Comparison of ENCODE assay signal across 12 cellular contexts in the genomic region with DNA sequence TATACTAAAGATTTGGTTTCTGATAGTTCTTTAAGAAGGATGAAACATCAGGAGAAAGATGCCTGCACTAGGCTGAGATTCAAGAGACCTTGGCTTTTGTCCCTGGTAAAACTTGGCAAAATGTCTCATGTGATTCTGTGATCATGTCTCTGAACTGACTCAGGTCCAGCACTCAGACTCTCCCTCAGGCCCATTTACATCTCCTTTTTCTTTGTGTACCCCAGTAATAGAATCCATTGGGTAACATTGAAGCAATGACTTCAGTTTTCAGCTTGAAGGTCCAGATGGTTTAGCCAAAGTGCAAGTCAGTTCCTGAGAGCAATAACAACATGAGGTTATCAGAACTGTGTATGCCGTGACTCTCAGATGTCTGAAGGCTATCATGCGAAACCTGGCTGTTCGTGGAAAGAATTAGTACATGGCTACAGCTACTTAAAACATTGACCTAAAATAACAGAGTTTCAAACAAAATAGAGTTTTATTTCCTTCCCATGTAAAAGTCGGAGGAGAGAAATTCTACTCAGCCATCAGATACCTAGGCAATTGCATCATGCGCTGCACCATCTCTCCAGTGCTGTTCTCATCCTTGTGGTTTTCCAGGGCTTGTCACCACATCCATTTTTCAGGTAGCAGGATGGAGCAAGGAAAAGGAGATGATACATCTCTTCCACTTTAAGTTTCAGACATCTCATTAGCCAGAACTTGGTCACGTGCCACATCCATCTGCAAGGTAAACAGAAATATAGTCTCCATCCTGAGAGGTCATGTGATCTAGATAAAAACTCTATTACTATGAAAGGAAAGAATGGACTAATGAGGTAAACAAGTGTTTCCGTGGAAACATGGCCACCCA.
DNase-seq lines count a peak whose midpoint lies in the region; TF ChIP-seq lines count a peak whose summit lies in the region.
"Had no signal": no experiment of that assay in that cellular context is flagged by ENCODE, and none has a peak within 500 bp of the region (broad histone marks: within the 10 kb centered on the region; RNA-seq: fewer than 3 reads in every experiment).

No MANE protein-coding gene starts in this region.

- H2AFZ ChIP-seq in neuronal stem cell (ENCODE audit: low read length): peak overlapping the region; percentile 26

- no peak overlapping the region for H3K27ac ChIP-seq in neuronal stem cell (replicated peaks; ENCODE audit: low read length)
- no peak overlapping the region for H3K27ac ChIP-seq in tibial artery
- H3K27ac ChIP-seq: esophagus squamous epithelium had no signal

- DNase-seq in EH (ENCODE audit: low read depth) (peak; percentile 66), NCI-H2029 treated with DMSO at 0.1 percent for 48 hours (lab: John Stamatoyannopoulos, UW) (peak; percentile 23), astrocyte of the hippocampus (ENCODE audit: low read depth, low spot score) (peak; percentile 49), neuronal stem cell (ENCODE audit: low spot score) (no peak), cerebellum (ENCODE audit: low spot score) (no peak), tibial artery (no peak)
- DNase-seq in stimulated activated CD4-positive, alpha-beta T cell treated with anti-CD3 and anti-CD28 coated beads, Interleukin-2, amount 100 ng/mL, for 24 hours: no peak
- DNase-seq: activated CD8-positive, alpha-beta T cell treated with anti-CD3 and anti-CD28 coated beads, Interleukin-2, amount 10 ng/mL, durations not matched to agents 7 days and 5 days; activated gamma-delta T cell treated with Interleukin-2 at 50 U/mL for 16 hours; cerebellar nuclear complex; esophagus squamous epithelium; NCI-H2171 had no signal

- H2BK12ac ChIP-seq in neuronal stem cell (ENCODE audit: low read length): no peak overlapping the region

- H3K27me3 ChIP-seq in neuronal stem cell (ENCODE audit: control insufficient read depth in 3 of 3, insufficient read depth in 3 of 3, low read depth in 1 of 3, low read length in 3 of 3) (no peaks in the 10 kb centered on the region), tibial artery (no peaks in the 10 kb centered on the region)
- H3K27me3 ChIP-seq: esophagus squamous epithelium had no signal

- H4K91ac ChIP-seq in neuronal stem cell (ENCODE audit: low read depth, low read length, poor library complexity): no peak overlapping the region

- no peak overlapping the region for H2BK120ac ChIP-seq in neuronal stem cell (ENCODE audit: low read depth, low read length)

- H3K4ac ChIP-seq in neuronal stem cell (ENCODE audit: low read length): no peak overlapping the region

- H3K14ac ChIP-seq in neuronal stem cell (ENCODE audit: low read length): no peak overlapping the region

- H3K18ac ChIP-seq in neuronal stem cell (ENCODE audit: low read length): no peak overlapping the region

- H3K4me3 ChIP-seq in neuronal stem cell (ENCODE audit: low read length in 2 of 2) (no peak overlapping the region), tibial artery (no peak overlapping the region)
- H3K4me3 ChIP-seq: esophagus squamous epithelium had no signal

- TF ChIP-seq CTCF in tibial artery (IDR thresholded peaks at IDR 0.05): no peak

- H3K79me1 ChIP-seq in neuronal stem cell (ENCODE audit: low read depth, low read length): no peaks in the 10 kb centered on the region

- H2BK5ac ChIP-seq in neuronal stem cell (ENCODE audit: low read length): no peak overlapping the region

- no peak overlapping the region for H3K9ac ChIP-seq in neuronal stem cell (ENCODE audit: low read depth, low read length, poor library complexity)

- intact Hi-C loops in tibial artery (cut with DNase I; ENCODE audit: low total_unique reads): no loop called here

- no peaks in the 10 kb centered on the region for H3K36me3 ChIP-seq in neuronal stem cell (replicated peaks in 1 of 2; ENCODE audit: control insufficient read depth in 2 of 2, insufficient read depth in 2 of 2, low read length in 2 of 2)
- H3K36me3 ChIP-seq in tibial artery: no peaks in the 10 kb centered on the region
- H3K36me3 ChIP-seq: esophagus squamous epithelium had no signal

- no peak overlapping the region for H3K23ac ChIP-seq in neuronal stem cell (ENCODE audit: low read depth, low read length, poor library complexity)

- no peak overlapping the region for H2BK15ac ChIP-seq in neuronal stem cell (ENCODE audit: low read length)

- H3K9me3 ChIP-seq in neuronal stem cell (replicated peaks in 1 of 2; ENCODE audit: control insufficient read depth in 2 of 2, insufficient read depth in 1 of 2, low read depth in 1 of 2, low read length in 2 of 2) (no peaks in the 10 kb centered on the region), tibial artery (no peaks in the 10 kb centered on the region)
- H3K9me3 ChIP-seq: esophagus squamous epithelium had no signal

- no CpG with 5 or more reads among the region's 7 CpGs for WGBS in neuronal stem cell (ENCODE audit: extremely low coverage in 2 of 2, insufficient read length in 2 of 2, insufficient replicate concordance in 1 of 2), 2 donors

- no peak overlapping the region for H3K4me2 ChIP-seq in neuronal stem cell (ENCODE audit: insufficient read depth, low read length, poor library complexity, severe bottlenecking)

- H3K4me1 ChIP-seq in neuronal stem cell (ENCODE audit: control insufficient read depth in 2 of 2, insufficient read depth in 1 of 2, low read depth in 1 of 2, low read length in 2 of 2): peaks cover 0 to 3% of the 10 kb centered on the region in 2 donors
- H3K4me1 ChIP-seq in tibial artery: peaks cover 0 to 7% (median 2%) of the 10 kb centered on the region in 4 donors
- H3K4me1 ChIP-seq: esophagus squamous epithelium had no signal

- H2AK5ac ChIP-seq in neuronal stem cell (ENCODE audit: low read depth, low read length): no peak overlapping the region

- no peak overlapping the region for H4K8ac ChIP-seq in neuronal stem cell (ENCODE audit: low read depth, low read length)

Comparison
In these comparisons a context has a peak if more than half of its experiments do, and no peak if none do; other contexts are left out.
1. DNase-seq: peak in EH (single experiment), NCI-H2029 treated with DMSO at 0.1 percent for 48 hours (single experiment) and astrocyte of the hippocampus (single experiment); none in neuronal stem cell (single experiment), stimulated activated CD4-positive, alpha-beta T cell treated with anti-CD3 and anti-CD28 coated beads, Interleukin-2, amount 100 ng/mL, for 24 hours (0 of 2), cerebellum (single experiment) and tibial artery (0 of 2).